1 cellular context compared by ENCODE assay signal in the genomic region with DNA sequence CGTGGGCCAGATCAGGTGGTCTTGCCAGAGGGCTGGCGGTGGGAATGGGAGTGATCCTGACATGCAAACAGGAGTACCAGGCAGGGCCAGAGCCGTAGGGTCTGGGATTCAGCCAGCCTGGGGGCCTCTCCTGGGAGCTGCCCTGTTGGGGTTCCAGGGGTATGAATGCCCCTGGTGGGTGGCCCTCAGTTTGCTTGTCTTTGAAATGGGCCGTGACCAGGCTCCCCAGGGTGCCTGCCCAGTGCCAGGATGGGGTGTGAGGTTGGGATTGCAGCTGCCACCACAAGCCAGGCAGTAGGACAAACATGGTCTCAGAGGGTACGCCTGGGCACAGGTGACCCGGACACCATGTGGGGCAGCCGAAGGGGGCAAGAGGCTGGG.
TF ChIP-seq lines count a peak whose summit lies in the region.

No MANE protein-coding gene starts in this region.

TF ChIP-seq in HepG2, 621 proteins besides CTCF, POLR2A, EP300 and RAD21 (continued from another document):
- TF ChIP-seq MTA1 (CRISPR knock-in tag; IDR thresholded peaks at IDR 0.05; ENCODE audit: borderline replicate concordance) (no peak), TBX2 (CRISPR knock-in tag; IDR thresholded peaks at IDR 0.05; ENCODE audit: borderline replicate concordance) (no peak)
- TF ChIP-seq, protein P1, sequence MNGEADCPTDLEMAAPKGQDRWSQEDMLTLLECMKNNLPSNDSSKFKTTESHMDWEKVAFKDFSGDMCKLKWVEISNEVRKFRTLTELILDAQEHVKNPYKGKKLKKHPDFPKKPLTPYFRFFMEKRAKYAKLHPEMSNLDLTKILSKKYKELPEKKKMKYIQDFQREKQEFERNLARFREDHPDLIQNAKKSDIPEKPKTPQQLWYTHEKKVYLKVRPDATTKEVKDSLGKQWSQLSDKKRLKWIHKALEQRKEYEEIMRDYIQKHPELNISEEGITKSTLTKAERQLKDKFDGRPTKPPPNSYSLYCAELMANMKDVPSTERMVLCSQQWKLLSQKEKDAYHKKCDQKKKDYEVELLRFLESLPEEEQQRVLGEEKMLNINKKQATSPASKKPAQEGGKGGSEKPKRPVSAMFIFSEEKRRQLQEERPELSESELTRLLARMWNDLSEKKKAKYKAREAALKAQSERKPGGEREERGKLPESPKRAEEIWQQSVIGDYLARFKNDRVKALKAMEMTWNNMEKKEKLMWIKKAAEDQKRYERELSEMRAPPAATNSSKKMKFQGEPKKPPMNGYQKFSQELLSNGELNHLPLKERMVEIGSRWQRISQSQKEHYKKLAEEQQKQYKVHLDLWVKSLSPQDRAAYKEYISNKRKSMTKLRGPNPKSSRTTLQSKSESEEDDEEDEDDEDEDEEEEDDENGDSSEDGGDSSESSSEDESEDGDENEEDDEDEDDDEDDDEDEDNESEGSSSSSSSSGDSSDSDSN (CRISPR knock-in tag; IDR thresholded peaks at IDR 0.05) = no peak
